Comparison of ENCODE assay signal across 1 cellular context in the genomic region with DNA sequence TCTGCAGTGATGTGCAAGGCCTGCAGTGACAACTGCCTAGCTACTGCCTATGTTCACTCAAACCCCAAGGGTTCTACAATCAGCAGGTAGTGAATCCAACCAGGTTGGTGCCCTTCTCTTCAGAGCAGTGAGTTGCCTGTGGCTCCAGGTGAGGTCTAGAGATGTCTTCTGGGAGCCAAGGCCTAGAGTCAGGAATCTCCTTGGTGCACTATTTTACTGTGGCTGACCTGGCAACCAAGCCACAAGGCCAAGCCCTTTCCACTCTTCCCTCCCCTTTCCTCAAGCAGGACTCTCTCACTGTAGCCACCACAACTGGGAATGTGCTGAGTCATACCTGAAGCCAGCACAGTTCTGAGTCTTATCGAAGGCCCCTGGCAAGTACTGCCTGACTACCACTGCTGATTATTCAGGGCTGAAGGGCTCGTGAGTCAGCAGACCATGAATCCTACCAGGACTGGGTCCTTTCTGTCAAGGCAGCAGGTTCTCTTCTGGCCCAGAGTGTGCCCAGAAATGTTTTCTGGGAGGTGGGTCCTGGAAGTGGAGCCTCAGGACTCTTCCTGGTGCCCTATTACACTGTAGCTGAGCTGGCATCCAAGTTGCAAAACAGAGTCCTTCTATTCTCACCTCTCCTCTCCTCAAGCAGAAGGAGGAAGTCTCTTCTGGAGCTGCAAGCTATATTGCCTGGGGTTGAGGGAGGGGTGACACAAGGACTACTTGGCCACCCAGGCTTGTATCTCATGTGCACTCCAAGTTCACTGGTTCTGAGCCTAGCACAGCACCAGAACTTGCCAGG.
TF ChIP-seq lines count a peak whose summit lies in the region.

No MANE protein-coding gene starts in this region.

TF ChIP-seq in K562, 482 proteins besides CTCF, POLR2A, EP300 and RAD21 (continued from another document and continues in another):
- TF ChIP-seq, protein P1, sequence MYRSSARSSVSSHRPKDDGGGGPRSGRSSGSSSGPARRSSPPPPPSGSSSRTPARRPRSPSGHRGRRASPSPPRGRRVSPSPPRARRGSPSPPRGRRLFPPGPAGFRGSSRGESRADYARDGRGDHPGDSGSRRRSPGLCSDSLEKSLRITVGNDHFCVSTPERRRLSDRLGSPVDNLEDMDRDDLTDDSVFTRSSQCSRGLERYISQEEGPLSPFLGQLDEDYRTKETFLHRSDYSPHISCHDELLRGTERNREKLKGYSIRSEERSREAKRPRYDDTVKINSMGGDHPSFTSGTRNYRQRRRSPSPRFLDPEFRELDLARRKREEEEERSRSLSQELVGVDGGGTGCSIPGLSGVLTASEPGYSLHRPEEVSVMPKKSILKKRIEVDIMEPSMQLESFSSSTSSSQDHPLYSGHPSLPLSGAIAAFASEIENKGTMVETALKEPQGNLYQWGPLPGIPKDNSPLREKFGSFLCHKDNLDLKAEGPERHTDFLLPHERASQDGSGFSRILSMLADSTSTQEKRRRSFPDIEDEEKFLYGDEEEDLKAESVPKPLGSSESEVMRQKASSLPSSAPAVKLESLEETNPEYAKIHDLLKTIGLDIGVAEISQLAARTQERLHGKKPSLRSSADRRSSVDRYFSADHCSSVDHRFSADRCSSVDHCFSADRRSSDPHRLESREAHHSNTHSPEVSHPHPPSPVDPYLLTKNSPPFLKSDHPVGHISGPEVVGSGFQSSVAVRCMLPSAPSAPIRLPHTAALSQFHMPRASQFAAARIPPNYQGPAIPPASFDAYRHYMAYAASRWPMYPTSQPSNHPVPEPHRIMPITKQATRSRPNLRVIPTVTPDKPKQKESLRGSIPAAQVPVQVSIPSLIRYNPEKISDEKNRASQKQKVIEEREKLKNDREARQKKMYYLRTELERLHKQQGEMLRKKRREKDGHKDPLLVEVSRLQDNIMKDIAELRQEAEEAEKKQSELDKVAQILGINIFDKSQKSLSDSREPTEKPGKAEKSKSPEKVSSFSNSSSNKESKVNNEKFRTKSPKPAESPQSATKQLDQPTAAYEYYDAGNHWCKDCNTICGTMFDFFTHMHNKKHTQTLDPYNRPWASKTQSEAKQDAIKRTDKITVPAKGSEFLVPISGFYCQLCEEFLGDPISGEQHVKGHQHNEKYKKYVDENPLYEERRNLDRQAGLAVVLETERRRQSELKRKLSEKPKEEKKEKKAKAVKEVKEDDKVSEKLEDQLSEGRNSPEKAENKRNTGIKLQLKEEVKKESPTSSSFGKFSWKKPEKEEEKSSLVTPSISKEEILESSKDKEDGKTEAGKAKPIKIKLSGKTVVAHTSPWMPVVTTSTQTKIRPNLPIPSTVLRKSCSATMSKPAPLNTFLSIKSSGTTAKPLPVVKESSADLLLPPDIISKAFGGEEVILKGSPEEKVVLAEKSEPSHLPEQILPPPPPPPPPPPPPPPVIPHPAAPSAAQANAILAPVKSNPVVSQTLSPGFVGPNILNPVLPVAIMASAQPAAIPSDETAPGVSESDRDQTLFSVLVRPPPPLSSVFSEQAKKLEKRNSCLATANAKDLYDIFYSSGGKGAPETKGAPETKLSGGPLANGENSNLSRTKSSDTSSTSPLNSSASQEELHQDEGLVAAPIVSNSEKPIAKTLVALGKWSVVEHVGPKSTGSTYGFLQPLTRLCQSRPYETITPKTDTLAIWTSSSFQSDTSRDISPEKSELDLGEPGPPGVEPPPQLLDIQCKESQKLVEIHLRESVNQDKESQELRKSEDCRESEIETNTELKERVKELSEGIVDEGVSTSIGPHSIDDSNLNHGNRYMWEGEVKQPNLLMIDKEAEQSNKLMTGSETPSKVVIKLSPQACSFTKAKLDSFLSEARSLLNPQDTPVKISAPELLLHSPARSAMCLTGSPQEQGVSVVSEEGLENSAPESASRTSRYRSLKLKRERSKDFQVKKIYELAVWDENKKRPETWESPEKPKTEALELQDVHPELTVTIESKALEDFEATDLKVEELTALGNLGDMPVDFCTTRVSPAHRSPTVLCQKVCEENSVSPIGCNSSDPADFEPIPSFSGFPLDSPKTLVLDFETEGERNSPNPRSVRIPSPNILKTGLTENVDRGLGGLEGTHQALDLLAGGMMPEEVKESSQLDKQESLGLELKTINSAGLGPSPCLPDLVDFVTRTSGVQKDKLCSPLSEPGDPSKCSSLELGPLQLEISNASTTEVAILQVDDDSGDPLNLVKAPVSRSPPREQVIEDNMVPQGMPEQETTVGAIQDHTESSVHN (IDR thresholded peaks at IDR 0.05; ENCODE audit: borderline replicate concordance in 1 of 2, low read depth in 1 of 2), result peak in 1 of 2 experiments; percentile 62; a peak in 1 of 4 replicates
- TF ChIP-seq, protein P2, sequence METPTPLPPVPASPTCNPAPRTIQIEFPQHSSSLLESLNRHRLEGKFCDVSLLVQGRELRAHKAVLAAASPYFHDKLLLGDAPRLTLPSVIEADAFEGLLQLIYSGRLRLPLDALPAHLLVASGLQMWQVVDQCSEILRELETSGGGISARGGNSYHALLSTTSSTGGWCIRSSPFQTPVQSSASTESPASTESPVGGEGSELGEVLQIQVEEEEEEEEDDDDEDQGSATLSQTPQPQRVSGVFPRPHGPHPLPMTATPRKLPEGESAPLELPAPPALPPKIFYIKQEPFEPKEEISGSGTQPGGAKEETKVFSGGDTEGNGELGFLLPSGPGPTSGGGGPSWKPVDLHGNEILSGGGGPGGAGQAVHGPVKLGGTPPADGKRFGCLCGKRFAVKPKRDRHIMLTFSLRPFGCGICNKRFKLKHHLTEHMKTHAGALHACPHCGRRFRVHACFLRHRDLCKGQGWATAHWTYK (CRISPR knock-in tag; IDR thresholded peaks at IDR 0.05), result no peak; the same call in 1 of the 2 replicates
- TF ChIP-seq ZNF695 (CRISPR knock-in tag; IDR thresholded peaks at IDR 0.05) (no peak), ZNF431 (CRISPR knock-in tag; IDR thresholded peaks at IDR 0.05) (no peak), SMC3 (conservative IDR thresholded peaks at IDR 0.05; ENCODE audit: insufficient read depth, low read depth, low read length) (no peak), FOXJ2 (tag; IDR thresholded peaks at IDR 0.05) (peak; percentile 69; the same call in 1 of the 2 replicates), DDX20 (tag; IDR thresholded peaks at IDR 0.05; ENCODE audit: low read depth) (no peak), ZNF507 (tag; conservative IDR thresholded peaks at IDR 0.05) (no peak), RBM34 (IDR thresholded peaks at IDR 0.05; ENCODE audit: borderline replicate concordance, insufficient read depth, low read length) (no peak), TAF15 (IDR thresholded peaks at IDR 0.05; ENCODE audit: low read depth, low read length) (no peak), NCOR1 (IDR thresholded peaks at IDR 0.05) (peak; percentile 86), MECOM (CRISPR knock-in tag; IDR thresholded peaks at IDR 0.05) (no peak), CREB1 (IDR thresholded peaks at IDR 0.05) (peak; percentile 39; the same call in 1 of the 2 replicates), CREB1 (CRISPR knock-in tag; IDR thresholded peaks at IDR 0.05) (no peak), RBM39 (optimal IDR thresholded peaks at IDR 0.05; ENCODE audit: low read depth, low read length) (no peak), ETS2 (tag; IDR thresholded peaks at IDR 0.05; ENCODE audit: borderline replicate concordance, poor library complexity, severe bottlenecking) (no peak), FOXK1 (CRISPR knock-in tag; IDR thresholded peaks at IDR 0.05; ENCODE audit: borderline replicate concordance) (no peak), XRCC3 (IDR thresholded peaks at IDR 0.05) (no peak)
- TF ChIP-seq, protein P3, sequence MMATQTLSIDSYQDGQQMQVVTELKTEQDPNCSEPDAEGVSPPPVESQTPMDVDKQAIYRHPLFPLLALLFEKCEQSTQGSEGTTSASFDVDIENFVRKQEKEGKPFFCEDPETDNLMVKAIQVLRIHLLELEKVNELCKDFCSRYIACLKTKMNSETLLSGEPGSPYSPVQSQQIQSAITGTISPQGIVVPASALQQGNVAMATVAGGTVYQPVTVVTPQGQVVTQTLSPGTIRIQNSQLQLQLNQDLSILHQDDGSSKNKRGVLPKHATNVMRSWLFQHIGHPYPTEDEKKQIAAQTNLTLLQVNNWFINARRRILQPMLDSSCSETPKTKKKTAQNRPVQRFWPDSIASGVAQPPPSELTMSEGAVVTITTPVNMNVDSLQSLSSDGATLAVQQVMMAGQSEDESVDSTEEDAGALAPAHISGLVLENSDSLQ (IDR thresholded peaks at IDR 0.05), result no peak
- TF ChIP-seq, protein P4, sequence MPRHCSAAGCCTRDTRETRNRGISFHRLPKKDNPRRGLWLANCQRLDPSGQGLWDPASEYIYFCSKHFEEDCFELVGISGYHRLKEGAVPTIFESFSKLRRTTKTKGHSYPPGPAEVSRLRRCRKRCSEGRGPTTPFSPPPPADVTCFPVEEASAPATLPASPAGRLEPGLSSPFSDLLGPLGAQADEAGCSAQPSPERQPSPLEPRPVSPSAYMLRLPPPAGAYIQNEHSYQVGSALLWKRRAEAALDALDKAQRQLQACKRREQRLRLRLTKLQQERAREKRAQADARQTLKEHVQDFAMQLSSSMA (CRISPR knock-in tag; IDR thresholded peaks at IDR 0.05), result no peak
- TF ChIP-seq, protein P5, sequence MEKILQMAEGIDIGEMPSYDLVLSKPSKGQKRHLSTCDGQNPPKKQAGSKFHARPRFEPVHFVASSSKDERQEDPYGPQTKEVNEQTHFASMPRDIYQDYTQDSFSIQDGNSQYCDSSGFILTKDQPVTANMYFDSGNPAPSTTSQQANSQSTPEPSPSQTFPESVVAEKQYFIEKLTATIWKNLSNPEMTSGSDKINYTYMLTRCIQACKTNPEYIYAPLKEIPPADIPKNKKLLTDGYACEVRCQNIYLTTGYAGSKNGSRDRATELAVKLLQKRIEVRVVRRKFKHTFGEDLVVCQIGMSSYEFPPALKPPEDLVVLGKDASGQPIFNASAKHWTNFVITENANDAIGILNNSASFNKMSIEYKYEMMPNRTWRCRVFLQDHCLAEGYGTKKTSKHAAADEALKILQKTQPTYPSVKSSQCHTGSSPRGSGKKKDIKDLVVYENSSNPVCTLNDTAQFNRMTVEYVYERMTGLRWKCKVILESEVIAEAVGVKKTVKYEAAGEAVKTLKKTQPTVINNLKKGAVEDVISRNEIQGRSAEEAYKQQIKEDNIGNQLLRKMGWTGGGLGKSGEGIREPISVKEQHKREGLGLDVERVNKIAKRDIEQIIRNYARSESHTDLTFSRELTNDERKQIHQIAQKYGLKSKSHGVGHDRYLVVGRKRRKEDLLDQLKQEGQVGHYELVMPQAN (IDR thresholded peaks at IDR 0.05; ENCODE audit: borderline replicate concordance), result no peak
- TF ChIP-seq, protein P6, sequence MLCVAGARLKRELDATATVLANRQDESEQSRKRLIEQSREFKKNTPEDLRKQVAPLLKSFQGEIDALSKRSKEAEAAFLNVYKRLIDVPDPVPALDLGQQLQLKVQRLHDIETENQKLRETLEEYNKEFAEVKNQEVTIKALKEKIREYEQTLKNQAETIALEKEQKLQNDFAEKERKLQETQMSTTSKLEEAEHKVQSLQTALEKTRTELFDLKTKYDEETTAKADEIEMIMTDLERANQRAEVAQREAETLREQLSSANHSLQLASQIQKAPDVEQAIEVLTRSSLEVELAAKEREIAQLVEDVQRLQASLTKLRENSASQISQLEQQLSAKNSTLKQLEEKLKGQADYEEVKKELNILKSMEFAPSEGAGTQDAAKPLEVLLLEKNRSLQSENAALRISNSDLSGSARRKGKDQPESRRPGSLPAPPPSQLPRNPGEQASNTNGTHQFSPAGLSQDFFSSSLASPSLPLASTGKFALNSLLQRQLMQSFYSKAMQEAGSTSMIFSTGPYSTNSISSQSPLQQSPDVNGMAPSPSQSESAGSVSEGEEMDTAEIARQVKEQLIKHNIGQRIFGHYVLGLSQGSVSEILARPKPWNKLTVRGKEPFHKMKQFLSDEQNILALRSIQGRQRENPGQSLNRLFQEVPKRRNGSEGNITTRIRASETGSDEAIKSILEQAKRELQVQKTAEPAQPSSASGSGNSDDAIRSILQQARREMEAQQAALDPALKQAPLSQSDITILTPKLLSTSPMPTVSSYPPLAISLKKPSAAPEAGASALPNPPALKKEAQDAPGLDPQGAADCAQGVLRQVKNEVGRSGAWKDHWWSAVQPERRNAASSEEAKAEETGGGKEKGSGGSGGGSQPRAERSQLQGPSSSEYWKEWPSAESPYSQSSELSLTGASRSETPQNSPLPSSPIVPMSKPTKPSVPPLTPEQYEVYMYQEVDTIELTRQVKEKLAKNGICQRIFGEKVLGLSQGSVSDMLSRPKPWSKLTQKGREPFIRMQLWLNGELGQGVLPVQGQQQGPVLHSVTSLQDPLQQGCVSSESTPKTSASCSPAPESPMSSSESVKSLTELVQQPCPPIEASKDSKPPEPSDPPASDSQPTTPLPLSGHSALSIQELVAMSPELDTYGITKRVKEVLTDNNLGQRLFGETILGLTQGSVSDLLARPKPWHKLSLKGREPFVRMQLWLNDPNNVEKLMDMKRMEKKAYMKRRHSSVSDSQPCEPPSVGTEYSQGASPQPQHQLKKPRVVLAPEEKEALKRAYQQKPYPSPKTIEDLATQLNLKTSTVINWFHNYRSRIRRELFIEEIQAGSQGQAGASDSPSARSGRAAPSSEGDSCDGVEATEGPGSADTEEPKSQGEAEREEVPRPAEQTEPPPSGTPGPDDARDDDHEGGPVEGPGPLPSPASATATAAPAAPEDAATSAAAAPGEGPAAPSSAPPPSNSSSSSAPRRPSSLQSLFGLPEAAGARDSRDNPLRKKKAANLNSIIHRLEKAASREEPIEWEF (CRISPR knock-in tag; IDR thresholded peaks at IDR 0.05), result no peak
- TF ChIP-seq, protein P7, sequence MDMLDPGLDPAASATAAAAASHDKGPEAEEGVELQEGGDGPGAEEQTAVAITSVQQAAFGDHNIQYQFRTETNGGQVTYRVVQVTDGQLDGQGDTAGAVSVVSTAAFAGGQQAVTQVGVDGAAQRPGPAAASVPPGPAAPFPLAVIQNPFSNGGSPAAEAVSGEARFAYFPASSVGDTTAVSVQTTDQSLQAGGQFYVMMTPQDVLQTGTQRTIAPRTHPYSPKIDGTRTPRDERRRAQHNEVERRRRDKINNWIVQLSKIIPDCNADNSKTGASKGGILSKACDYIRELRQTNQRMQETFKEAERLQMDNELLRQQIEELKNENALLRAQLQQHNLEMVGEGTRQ (CRISPR knock-in tag; IDR thresholded peaks at IDR 0.05), result no peak
- TF ChIP-seq, protein P8, sequence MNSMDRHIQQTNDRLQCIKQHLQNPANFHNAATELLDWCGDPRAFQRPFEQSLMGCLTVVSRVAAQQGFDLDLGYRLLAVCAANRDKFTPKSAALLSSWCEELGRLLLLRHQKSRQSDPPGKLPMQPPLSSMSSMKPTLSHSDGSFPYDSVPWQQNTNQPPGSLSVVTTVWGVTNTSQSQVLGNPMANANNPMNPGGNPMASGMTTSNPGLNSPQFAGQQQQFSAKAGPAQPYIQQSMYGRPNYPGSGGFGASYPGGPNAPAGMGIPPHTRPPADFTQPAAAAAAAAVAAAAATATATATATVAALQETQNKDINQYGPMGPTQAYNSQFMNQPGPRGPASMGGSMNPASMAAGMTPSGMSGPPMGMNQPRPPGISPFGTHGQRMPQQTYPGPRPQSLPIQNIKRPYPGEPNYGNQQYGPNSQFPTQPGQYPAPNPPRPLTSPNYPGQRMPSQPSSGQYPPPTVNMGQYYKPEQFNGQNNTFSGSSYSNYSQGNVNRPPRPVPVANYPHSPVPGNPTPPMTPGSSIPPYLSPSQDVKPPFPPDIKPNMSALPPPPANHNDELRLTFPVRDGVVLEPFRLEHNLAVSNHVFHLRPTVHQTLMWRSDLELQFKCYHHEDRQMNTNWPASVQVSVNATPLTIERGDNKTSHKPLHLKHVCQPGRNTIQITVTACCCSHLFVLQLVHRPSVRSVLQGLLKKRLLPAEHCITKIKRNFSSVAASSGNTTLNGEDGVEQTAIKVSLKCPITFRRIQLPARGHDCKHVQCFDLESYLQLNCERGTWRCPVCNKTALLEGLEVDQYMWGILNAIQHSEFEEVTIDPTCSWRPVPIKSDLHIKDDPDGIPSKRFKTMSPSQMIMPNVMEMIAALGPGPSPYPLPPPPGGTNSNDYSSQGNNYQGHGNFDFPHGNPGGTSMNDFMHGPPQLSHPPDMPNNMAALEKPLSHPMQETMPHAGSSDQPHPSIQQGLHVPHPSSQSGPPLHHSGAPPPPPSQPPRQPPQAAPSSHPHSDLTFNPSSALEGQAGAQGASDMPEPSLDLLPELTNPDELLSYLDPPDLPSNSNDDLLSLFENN (IDR thresholded peaks at IDR 0.05; ENCODE audit: low read depth in 2 of 2, low read length in 2 of 2), result peak in 1 of 2 experiments; percentile 65; a peak in 1 of 4 replicates
